ENCODE assay signal across 8 cellular contexts in the genomic region with DNA sequence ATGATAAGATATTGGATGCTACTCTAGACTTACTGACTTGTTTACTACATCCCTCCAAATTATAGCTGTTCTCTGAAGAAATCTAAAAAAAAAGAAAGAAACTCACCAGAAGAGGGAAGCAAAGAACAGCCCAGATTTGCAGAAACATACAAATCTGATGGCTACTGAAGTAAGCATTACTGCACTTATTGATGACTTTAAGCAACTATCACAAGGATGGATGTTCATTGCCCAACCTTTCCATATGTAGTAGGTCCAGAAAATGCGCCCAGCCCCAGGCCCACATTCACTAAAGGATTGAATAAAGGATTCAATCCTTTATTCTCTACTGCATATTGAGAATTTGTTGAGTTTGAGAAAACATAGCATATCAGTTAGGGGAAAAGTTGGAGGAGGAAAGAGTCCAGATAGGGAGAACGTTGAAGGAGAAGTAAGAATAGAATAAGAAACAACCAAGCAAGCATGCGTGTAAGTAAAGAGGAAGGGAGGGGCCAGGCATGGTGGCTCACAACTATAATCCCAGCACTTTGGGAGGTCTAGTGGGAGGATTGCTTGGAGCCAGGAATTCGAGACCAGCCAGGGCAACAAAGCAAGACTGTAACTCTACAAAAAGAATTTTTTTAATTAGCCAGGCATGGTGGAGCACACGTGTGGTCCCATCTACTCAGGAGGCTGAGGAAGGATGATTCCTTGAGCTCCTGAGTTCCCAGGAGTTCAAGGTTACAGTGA. TPM values are rescaled to one million over a fixed set of nuclear protein-coding genes. Genes with fewer than 3 reads are reported as not detected.
A peak's percentile ranks its signal among the peaks of the same experiment; 100 is the strongest.
DNase-seq lines count a peak whose midpoint lies in the region; ATAC-seq and TF ChIP-seq lines count a peak whose summit lies in the region.

No MANE protein-coding gene starts in this region.

- peak overlapping the region in 3 of 4 donors; percentile 15 to 85 (median 56) for H3K4me3 Mint-ChIP-seq in IgD-negative memory B cell

- ATAC-seq in GM21447 (IDR thresholded peaks at IDR 0.05; ENCODE audit: unreplicated experiment) (peak; percentile 64), omental fat pad (ENCODE audit: low FRiP score) (no peak)

- peak; percentile 27; the same call in 1 of the 2 replicates for TF ChIP-seq CTCF in WERI-Rb-1 (IDR thresholded peaks at IDR 0.05; ENCODE audit: low read depth, low read length)
- TF ChIP-seq CTCF in uterus (IDR thresholded peaks at IDR 0.05), result peak; percentile 20 to 35 (median 26)
- no peak for TF ChIP-seq CTCF in omental fat pad (IDR thresholded peaks at IDR 0.05)

- H3K4me1 ChIP-seq in uterus, result no peaks in the 10 kb centered on the region

- H3K4me1 Mint-ChIP-seq in IgD-negative memory B cell, result peaks cover 31 to 48% (median 46%) of the 10 kb centered on the region in 3 donors

- no peak overlapping the region for H3K4me3 ChIP-seq in WERI-Rb-1 (ENCODE audit: low read depth, low read length)
- no peak overlapping the region for H3K4me3 ChIP-seq in uterus

- H3K36me3 ChIP-seq in WERI-Rb-1 (no peaks in the 10 kb centered on the region), uterus (no peaks in the 10 kb centered on the region)

- peaks cover 5% of the 10 kb centered on the region for H3K36me3 Mint-ChIP-seq in IgD-negative memory B cell

- DNase-seq in DMS 273 (lab: John Stamatoyannopoulos, UW; ENCODE audit: unreplicated experiment) (peak; percentile 26), DMS 273 treated with DMSO at 0.1 percent for 48 hours (lab: John Stamatoyannopoulos, UW) (no peak), WERI-Rb-1 (no peak), inferior parietal cortex (ENCODE audit: extremely low spot score) (peak; percentile 69), uterus (no peak), omental fat pad (ENCODE audit: low spot score) (no peak)

- no peaks in the 10 kb centered on the region for H3K27me3 Mint-ChIP-seq in IgD-negative memory B cell

- H3K27ac Mint-ChIP-seq in IgD-negative memory B cell, result peak overlapping the region in 2 of 3 donors; percentile 10 to 35

- intact Hi-C loops in uterus (cut with DNase I; ENCODE audit: low total_unique reads), result no loop called here

- H3K27me3 ChIP-seq in WERI-Rb-1 (ENCODE audit: insufficient read depth, low read depth, severe bottlenecking), result no peaks in the 10 kb centered on the region
- H3K27me3 ChIP-seq in uterus, result no peaks in the 10 kb centered on the region

- no peak for TF ChIP-seq POLR2A in uterus (IDR thresholded peaks at IDR 0.05)

- peaks cover 10% of the 10 kb centered on the region for H3K9me3 ChIP-seq in WERI-Rb-1 (ENCODE audit: severe bottlenecking)
- H3K9me3 ChIP-seq in uterus, result no peaks in the 10 kb centered on the region

- H3K9me3 Mint-ChIP-seq in IgD-negative memory B cell, result peaks cover 0 to 4% (median 0%) of the 10 kb centered on the region in 3 donors

- H3K27ac ChIP-seq in WERI-Rb-1, result no peak overlapping the region
- no peak overlapping the region for H3K27ac ChIP-seq in uterus

RNA-seq across cellular contexts. Expression of gene DTWD2, which starts 33.8 kb away (rescaled TPM):
- polyA plus RNA-seq in IgD-negative memory B cell, result 4.0 TPM
- total RNA-seq in uterus (10 to 100 TPM in 2 of 4 donors, 1 to 10 TPM in 2; 1.5 to 42.1 (median 15.9) TPM), omental fat pad (1 to 10 TPM; 2.8 to 7.1 (median 3.4) TPM)

RNA-seq across cellular contexts. Expression of gene DMXL1, which starts 48.7 kb away (rescaled TPM):
- polyA plus RNA-seq in IgD-negative memory B cell, result 41.0 TPM
- total RNA-seq in uterus, result 100 to 1,000 TPM in 1 of 4 donors, 10 to 100 TPM in 3; 24.4 to 119 (median 56.1) TPM
- 10 to 100 TPM; 40.7 to 80.9 (median 46.6) TPM for total RNA-seq in omental fat pad

Comparison
In these comparisons a context has a peak if more than half of its experiments do, and no peak if none do; other contexts are left out.
1. DNase-seq: peak in DMS 273 (single experiment) and inferior parietal cortex (single experiment); none in DMS 273 treated with DMSO at 0.1 percent for 48 hours (single experiment), WERI-Rb-1 (single experiment), uterus (0 of 2) and omental fat pad (single experiment).
2. CTCF ChIP-seq: peak in WERI-Rb-1 (single experiment) and uterus (4 of 4); none in omental fat pad (0 of 3).